1 cellular context compared by ENCODE assay signal in the genomic region with DNA sequence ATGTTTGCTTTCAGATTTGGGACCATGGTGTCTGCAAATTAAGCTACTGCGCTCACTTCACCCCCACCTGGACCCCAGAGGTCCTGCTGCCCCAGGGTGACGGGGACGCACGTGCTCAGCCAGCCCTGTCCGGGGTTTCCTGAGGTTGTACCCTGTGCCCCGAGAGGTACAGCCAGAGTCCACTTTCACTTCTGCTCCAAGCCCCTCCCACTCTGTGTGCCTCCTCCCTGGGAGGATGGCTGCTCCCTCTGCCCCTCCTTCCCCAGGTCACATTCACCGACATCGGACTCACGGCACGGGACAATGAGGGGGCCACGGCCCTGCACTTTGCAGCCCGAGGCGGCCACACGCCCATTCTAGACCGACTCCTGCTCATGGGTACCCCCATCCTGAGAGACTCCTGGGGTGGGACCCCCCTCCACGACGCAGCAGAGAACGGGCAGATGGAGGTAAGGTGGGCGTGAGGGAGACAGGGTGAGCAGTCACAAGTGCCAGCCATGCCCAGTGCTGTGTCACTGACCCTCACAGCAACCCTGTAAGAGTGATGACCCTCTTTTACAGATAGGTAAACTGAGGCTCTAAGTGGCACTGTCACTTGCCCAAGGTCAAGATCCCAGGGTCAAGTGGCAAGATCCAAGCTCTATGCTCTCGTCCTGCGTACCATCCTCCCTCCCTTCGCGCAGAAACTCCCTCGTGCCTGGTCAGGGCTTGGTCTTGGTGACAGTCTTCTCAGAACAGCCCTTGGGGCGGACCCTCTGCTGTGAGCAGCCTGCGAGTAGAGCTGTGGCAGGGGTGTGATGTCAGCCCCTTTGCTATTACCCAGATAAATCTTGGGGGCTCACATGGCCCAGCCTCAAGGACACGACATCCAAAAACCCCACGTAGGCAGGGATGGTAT.
TF ChIP-seq lines count a peak whose summit lies in the region.

No MANE protein-coding gene starts in this region.

TF ChIP-seq in HepG2, 621 proteins besides CTCF, POLR2A, EP300 and RAD21 (continued from another document and continues in another):
- TF ChIP-seq, protein P1, sequence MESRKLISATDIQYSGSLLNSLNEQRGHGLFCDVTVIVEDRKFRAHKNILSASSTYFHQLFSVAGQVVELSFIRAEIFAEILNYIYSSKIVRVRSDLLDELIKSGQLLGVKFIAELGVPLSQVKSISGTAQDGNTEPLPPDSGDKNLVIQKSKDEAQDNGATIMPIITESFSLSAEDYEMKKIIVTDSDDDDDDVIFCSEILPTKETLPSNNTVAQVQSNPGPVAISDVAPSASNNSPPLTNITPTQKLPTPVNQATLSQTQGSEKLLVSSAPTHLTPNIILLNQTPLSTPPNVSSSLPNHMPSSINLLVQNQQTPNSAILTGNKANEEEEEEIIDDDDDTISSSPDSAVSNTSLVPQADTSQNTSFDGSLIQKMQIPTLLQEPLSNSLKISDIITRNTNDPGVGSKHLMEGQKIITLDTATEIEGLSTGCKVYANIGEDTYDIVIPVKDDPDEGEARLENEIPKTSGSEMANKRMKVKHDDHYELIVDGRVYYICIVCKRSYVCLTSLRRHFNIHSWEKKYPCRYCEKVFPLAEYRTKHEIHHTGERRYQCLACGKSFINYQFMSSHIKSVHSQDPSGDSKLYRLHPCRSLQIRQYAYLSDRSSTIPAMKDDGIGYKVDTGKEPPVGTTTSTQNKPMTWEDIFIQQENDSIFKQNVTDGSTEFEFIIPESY (CRISPR knock-in tag; IDR thresholded peaks at IDR 0.05): peak; percentile 26; the same call in 1 of the 2 replicates
- TF ChIP-seq ZNF17 (CRISPR knock-in tag; IDR thresholded peaks at IDR 0.05) (no peak), KDM5B (CRISPR knock-in tag; IDR thresholded peaks at IDR 0.05; ENCODE audit: borderline replicate concordance) (no peak), FOXA1 (IDR thresholded peaks at IDR 0.05) (no peak), FOXA1 (CRISPR knock-in tag; IDR thresholded peaks at IDR 0.05) (no peak; the same call in 1 of the 2 replicates), ZNF75D (CRISPR knock-in tag; IDR thresholded peaks at IDR 0.05; ENCODE audit: borderline replicate concordance) (no peak), KLF16 (CRISPR knock-in tag; IDR thresholded peaks at IDR 0.05) (peak in 1 of 2 experiments; percentile 83; a peak in 2 of 4 replicates), ZZZ3 (CRISPR knock-in tag; IDR thresholded peaks at IDR 0.05; ENCODE audit: borderline replicate concordance) (peak; percentile 49; the same call in 1 of the 2 replicates), NONO (IDR thresholded peaks at IDR 0.05) (no peak), NONO (CRISPR knock-in tag; conservative IDR thresholded peaks at IDR 0.05) (peak; percentile 79), SRSF9 (IDR thresholded peaks at IDR 0.05; ENCODE audit: borderline replicate concordance, insufficient read depth, low read depth, low read length, poor library complexity, severe bottlenecking) (no peak), MXI1 (IDR thresholded peaks at IDR 0.05; ENCODE audit: borderline replicate concordance, low read depth, low read length) (peak; percentile 90; the same call in 2 of the 3 replicates), ZNF24 (IDR thresholded peaks at IDR 0.05) (no peak), SP2 (CRISPR knock-in tag; IDR thresholded peaks at IDR 0.05) (no peak), MAF1 (CRISPR knock-in tag; IDR thresholded peaks at IDR 0.05; ENCODE audit: borderline replicate concordance) (no peak), BRD4 (CRISPR knock-in tag; IDR thresholded peaks at IDR 0.05) (0 out of 2 replicates have a peak, but pooled peaks have one; percentile 33)
- TF ChIP-seq, protein P2, sequence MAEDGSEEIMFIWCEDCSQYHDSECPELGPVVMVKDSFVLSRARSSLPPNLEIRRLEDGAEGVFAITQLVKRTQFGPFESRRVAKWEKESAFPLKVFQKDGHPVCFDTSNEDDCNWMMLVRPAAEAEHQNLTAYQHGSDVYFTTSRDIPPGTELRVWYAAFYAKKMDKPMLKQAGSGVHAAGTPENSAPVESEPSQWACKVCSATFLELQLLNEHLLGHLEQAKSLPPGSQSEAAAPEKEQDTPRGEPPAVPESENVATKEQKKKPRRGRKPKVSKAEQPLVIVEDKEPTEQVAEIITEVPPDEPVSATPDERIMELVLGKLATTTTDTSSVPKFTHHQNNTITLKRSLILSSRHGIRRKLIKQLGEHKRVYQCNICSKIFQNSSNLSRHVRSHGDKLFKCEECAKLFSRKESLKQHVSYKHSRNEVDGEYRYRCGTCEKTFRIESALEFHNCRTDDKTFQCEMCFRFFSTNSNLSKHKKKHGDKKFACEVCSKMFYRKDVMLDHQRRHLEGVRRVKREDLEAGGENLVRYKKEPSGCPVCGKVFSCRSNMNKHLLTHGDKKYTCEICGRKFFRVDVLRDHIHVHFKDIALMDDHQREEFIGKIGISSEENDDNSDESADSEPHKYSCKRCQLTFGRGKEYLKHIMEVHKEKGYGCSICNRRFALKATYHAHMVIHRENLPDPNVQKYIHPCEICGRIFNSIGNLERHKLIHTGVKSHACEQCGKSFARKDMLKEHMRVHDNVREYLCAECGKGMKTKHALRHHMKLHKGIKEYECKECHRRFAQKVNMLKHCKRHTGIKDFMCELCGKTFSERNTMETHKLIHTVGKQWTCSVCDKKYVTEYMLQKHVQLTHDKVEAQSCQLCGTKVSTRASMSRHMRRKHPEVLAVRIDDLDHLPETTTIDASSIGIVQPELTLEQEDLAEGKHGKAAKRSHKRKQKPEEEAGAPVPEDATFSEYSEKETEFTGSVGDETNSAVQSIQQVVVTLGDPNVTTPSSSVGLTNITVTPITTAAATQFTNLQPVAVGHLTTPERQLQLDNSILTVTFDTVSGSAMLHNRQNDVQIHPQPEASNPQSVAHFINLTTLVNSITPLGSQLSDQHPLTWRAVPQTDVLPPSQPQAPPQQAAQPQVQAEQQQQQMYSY (CRISPR knock-in tag; IDR thresholded peaks at IDR 0.05): no peak
- TF ChIP-seq, protein P3, sequence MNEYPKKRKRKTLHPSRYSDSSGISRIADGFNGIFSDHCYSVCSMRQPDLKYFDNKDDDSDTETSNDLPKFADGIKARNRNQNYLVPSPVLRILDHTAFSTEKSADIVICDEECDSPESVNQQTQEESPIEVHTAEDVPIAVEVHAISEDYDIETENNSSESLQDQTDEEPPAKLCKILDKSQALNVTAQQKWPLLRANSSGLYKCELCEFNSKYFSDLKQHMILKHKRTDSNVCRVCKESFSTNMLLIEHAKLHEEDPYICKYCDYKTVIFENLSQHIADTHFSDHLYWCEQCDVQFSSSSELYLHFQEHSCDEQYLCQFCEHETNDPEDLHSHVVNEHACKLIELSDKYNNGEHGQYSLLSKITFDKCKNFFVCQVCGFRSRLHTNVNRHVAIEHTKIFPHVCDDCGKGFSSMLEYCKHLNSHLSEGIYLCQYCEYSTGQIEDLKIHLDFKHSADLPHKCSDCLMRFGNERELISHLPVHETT (CRISPR knock-in tag; conservative IDR thresholded peaks at IDR 0.05): no peak
- TF ChIP-seq, protein P4, sequence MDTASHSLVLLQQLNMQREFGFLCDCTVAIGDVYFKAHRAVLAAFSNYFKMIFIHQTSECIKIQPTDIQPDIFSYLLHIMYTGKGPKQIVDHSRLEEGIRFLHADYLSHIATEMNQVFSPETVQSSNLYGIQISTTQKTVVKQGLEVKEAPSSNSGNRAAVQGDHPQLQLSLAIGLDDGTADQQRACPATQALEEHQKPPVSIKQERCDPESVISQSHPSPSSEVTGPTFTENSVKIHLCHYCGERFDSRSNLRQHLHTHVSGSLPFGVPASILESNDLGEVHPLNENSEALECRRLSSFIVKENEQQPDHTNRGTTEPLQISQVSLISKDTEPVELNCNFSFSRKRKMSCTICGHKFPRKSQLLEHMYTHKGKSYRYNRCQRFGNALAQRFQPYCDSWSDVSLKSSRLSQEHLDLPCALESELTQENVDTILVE (CRISPR knock-in tag; IDR thresholded peaks at IDR 0.05): peak; percentile 86; the same call in 1 of the 2 replicates
- TF ChIP-seq, protein P5, sequence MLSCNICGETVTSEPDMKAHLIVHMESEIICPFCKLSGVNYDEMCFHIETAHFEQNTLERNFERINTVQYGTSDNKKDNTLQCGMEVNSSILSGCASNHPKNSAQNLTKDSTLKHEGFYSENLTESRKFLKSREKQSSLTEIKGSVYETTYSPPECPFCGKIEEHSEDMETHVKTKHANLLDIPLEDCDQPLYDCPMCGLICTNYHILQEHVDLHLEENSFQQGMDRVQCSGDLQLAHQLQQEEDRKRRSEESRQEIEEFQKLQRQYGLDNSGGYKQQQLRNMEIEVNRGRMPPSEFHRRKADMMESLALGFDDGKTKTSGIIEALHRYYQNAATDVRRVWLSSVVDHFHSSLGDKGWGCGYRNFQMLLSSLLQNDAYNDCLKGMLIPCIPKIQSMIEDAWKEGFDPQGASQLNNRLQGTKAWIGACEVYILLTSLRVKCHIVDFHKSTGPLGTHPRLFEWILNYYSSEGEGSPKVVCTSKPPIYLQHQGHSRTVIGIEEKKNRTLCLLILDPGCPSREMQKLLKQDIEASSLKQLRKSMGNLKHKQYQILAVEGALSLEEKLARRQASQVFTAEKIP (CRISPR knock-in tag; IDR thresholded peaks at IDR 0.05; ENCODE audit: borderline replicate concordance): no peak
- TF ChIP-seq, protein P6, sequence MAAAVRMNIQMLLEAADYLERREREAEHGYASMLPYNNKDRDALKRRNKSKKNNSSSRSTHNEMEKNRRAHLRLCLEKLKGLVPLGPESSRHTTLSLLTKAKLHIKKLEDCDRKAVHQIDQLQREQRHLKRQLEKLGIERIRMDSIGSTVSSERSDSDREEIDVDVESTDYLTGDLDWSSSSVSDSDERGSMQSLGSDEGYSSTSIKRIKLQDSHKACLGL (CRISPR knock-in tag; IDR thresholded peaks at IDR 0.05): no peak; the same call in 1 of the 2 replicates
- TF ChIP-seq, protein P7, sequence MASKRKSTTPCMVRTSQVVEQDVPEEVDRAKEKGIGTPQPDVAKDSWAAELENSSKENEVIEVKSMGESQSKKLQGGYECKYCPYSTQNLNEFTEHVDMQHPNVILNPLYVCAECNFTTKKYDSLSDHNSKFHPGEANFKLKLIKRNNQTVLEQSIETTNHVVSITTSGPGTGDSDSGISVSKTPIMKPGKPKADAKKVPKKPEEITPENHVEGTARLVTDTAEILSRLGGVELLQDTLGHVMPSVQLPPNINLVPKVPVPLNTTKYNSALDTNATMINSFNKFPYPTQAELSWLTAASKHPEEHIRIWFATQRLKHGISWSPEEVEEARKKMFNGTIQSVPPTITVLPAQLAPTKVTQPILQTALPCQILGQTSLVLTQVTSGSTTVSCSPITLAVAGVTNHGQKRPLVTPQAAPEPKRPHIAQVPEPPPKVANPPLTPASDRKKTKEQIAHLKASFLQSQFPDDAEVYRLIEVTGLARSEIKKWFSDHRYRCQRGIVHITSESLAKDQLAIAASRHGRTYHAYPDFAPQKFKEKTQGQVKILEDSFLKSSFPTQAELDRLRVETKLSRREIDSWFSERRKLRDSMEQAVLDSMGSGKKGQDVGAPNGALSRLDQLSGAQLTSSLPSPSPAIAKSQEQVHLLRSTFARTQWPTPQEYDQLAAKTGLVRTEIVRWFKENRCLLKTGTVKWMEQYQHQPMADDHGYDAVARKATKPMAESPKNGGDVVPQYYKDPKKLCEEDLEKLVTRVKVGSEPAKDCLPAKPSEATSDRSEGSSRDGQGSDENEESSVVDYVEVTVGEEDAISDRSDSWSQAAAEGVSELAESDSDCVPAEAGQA (IDR thresholded peaks at IDR 0.05; ENCODE audit: low read depth): no peak
- TF ChIP-seq, protein P7 (CRISPR knock-in tag; IDR thresholded peaks at IDR 0.05; ENCODE audit: borderline replicate concordance): no peak
